Comparison of ENCODE assay signal across 1 cellular context in genomic region chr3:32166654-32167053, GRCh38.
A peak's percentile ranks its signal among the peaks of the same experiment; 100 is the strongest.
TF ChIP-seq lines count a peak whose summit lies in the region.

No MANE protein-coding gene starts in this region.

TF ChIP-seq in HepG2, 621 proteins besides CTCF, POLR2A, EP300 and RAD21:
- TF ChIP-seq HNF4A (CRISPR knock-in tag; IDR thresholded peaks at IDR 0.05) (no peak), SKI (IDR thresholded peaks at IDR 0.05; ENCODE audit: partially characterized antibody) (peak; percentile 55), ZNF672 (CRISPR knock-in tag; IDR thresholded peaks at IDR 0.05) (no peak), THAP9 (CRISPR knock-in tag; IDR thresholded peaks at IDR 0.05; ENCODE audit: borderline replicate concordance) (no peak), ATF2 (CRISPR knock-in tag; IDR thresholded peaks at IDR 0.05) (no peak), ZNF749 (CRISPR knock-in tag; IDR thresholded peaks at IDR 0.05; ENCODE audit: borderline replicate concordance) (no peak), NFIC (IDR thresholded peaks at IDR 0.05; ENCODE audit: low read length) (no peak), STAT5B (CRISPR knock-in tag; IDR thresholded peaks at IDR 0.05) (no peak), RARA (CRISPR knock-in tag; IDR thresholded peaks at IDR 0.05) (peak; percentile 89), ZNF687 (CRISPR knock-in tag; IDR thresholded peaks at IDR 0.05) (0 out of 2 replicates have a peak, but pooled peaks have one; percentile 15), ZNF331 (CRISPR knock-in tag; IDR thresholded peaks at IDR 0.05) (no peak), CBX1 (IDR thresholded peaks at IDR 0.05; ENCODE audit: low read depth) (no peak), ZNF616 (CRISPR knock-in tag; IDR thresholded peaks at IDR 0.05; ENCODE audit: low read depth) (no peak), RORA (CRISPR knock-in tag; IDR thresholded peaks at IDR 0.05) (no peak), ZNF335 (CRISPR knock-in tag; IDR thresholded peaks at IDR 0.05) (no peak), SUZ12 (IDR thresholded peaks at IDR 0.05; ENCODE audit: low read depth, low read length) (no peak), ZNF549 (CRISPR knock-in tag; IDR thresholded peaks at IDR 0.05) (no peak), ZC3H13 (CRISPR knock-in tag; IDR thresholded peaks at IDR 0.05) (no peak), MTERF4 (CRISPR knock-in tag; IDR thresholded peaks at IDR 0.05) (no peak), ZNF296 (CRISPR knock-in tag; conservative IDR thresholded peaks at IDR 0.05) (no peak), RXRA (CRISPR knock-in tag; IDR thresholded peaks at IDR 0.05) (peak; percentile 74), ZNF317 (CRISPR knock-in tag; IDR thresholded peaks at IDR 0.05) (no peak), LRRFIP1 (CRISPR knock-in tag; conservative IDR thresholded peaks at IDR 0.05) (no peak), POLR2AphosphoS2 (IDR thresholded peaks at IDR 0.05; ENCODE audit: low read depth, low read length) (no peak), ZBTB46 (CRISPR knock-in tag; IDR thresholded peaks at IDR 0.05; ENCODE audit: borderline replicate concordance) (no peak), ZNF337 (CRISPR knock-in tag; IDR thresholded peaks at IDR 0.05; ENCODE audit: borderline replicate concordance, low read depth) (no peak), SOX5 (CRISPR knock-in tag; IDR thresholded peaks at IDR 0.05; ENCODE audit: borderline replicate concordance) (no peak)
